Comparison of ENCODE assay signal across 11 cellular contexts in the genomic region with DNA sequence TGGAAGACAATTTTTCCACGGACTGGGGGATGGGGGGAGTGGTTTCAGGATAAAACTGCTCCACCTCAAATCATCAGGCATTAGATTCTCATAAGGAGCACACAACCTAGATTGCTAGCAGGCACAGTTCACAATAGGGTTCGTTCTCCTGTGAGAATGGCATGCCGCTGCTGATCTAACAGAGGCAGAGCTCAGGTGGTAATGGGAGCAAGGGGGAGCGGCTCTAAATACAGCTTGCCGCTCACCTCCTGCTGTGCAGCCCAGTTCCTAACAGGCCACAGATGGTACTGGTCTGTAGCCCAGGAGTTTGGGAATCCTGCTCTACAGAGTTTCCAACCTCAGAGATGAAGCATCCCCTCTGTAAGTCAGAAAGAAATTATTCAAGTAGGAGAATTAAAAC. TPM values are rescaled to one million over a fixed set of nuclear protein-coding genes. Genes with fewer than 3 reads are reported as not detected.
"Had no signal": no experiment of that assay in that cellular context is flagged by ENCODE, and none has a peak within 500 bp of the region (broad histone marks: within the 10 kb centered on the region; RNA-seq: fewer than 3 reads in every experiment).

No MANE protein-coding gene starts in this region.

RNA-seq across cellular contexts. Expression of a gene that starts 27.0 kb away (rescaled TPM):
- total RNA-seq: activated CD4-positive, alpha-beta memory T cell treated with anti-CD3 and anti-CD28 coated beads for 36 hours; activated CD4-positive, alpha-beta T cell treated with anti-CD3 and anti-CD28 coated beads for 36 hours; activated CD4-positive, alpha-beta T cell treated with anti-CD3 and anti-CD28 coated beads, Interleukin-2, amount 10 ng/mL, durations not matched to agents 24 days and 14 days; activated CD8-positive, alpha-beta memory T cell treated with anti-CD3 and anti-CD28 coated beads for 36 hours; activated CD8-positive, alpha-beta memory T cell treated with anti-CD3 and anti-CD28 coated beads, Interleukin-2, amount 10 ng/mL, durations not matched to agents 7 days and 5 days; activated CD8-positive, alpha-beta T cell treated with anti-CD3 and anti-CD28 coated beads, Interleukin-2, amount 10 ng/mL, durations not matched to agents 7 days and 5 days; activated naive CD4-positive, alpha-beta T cell treated with anti-CD3 and anti-CD28 coated beads, Interleukin-2, amount 50 U/mL, for 72 hours; activated naive CD8-positive, alpha-beta T cell treated with anti-CD3 and anti-CD28 coated beads, Interleukin-2, amount 10 ng/mL, durations not matched to agents 7 days and 5 days; chondrocyte; fibroblast of lung; fibroblast of villous mesenchyme had no signal
- polyA plus RNA-seq: fibroblast of lung had no signal
